ENCODE assay signal across 1 cellular context in genomic region chr2:36965751-36966369, GRCh38.
TF ChIP-seq lines count a peak whose summit lies in the region.

No MANE protein-coding gene starts in this region.

TF ChIP-seq in HepG2, 621 proteins besides CTCF, POLR2A, EP300 and RAD21 (continued from another document):
- no peak for TF ChIP-seq LCORL (IDR thresholded peaks at IDR 0.05)
- peak; percentile 64; the same call in 1 of the 2 replicates for TF ChIP-seq LCORL (CRISPR knock-in tag; IDR thresholded peaks at IDR 0.05)
- 0 out of 2 replicates have a peak, but pooled peaks have one; percentile 88 for TF ChIP-seq ZNF850 (CRISPR knock-in tag; conservative IDR thresholded peaks at IDR 0.05)
- 0 out of 2 replicates have a peak, but pooled peaks have one; percentile 47 for TF ChIP-seq ZNF839 (CRISPR knock-in tag; IDR thresholded peaks at IDR 0.05; ENCODE audit: borderline replicate concordance)
- TF ChIP-seq FOXO4 (CRISPR knock-in tag; conservative IDR thresholded peaks at IDR 0.05): peak; percentile 92; the same call in 1 of the 2 replicates
- peak; percentile 6 for TF ChIP-seq ZFP91 (CRISPR knock-in tag; IDR thresholded peaks at IDR 0.05; ENCODE audit: borderline replicate concordance)
- peak; percentile 68 for TF ChIP-seq HDAC1 (CRISPR knock-in tag; IDR thresholded peaks at IDR 0.05)
- TF ChIP-seq ZNF281 (CRISPR knock-in tag; IDR thresholded peaks at IDR 0.05; ENCODE audit: borderline replicate concordance): peak; percentile 64; the same call in 1 of the 2 replicates
- TF ChIP-seq ARID2 (CRISPR knock-in tag; IDR thresholded peaks at IDR 0.05; ENCODE audit: borderline replicate concordance): peak; percentile 83; the same call in 1 of the 2 replicates
- TF ChIP-seq ARNTL (CRISPR knock-in tag; IDR thresholded peaks at IDR 0.05): peak; percentile 9; the same call in 1 of the 2 replicates
- TF ChIP-seq PCBP1 (IDR thresholded peaks at IDR 0.05; ENCODE audit: borderline replicate concordance, low read depth, low read length): 0 out of 2 replicates have a peak, but pooled peaks have one; percentile 28
- TF ChIP-seq POGK (CRISPR knock-in tag; conservative IDR thresholded peaks at IDR 0.05): peak; percentile 46; the same call in 1 of the 2 replicates
- TF ChIP-seq ZBTB39 (CRISPR knock-in tag; IDR thresholded peaks at IDR 0.05): 0 out of 2 replicates have a peak, but pooled peaks have one; percentile 37
- no peak; the same call in 1 of the 2 replicates for TF ChIP-seq TARDBP (CRISPR knock-in tag; IDR thresholded peaks at IDR 0.05)
- peak; percentile 14; the same call in 1 of the 2 replicates for TF ChIP-seq GLI4 (CRISPR knock-in tag; IDR thresholded peaks at IDR 0.05; ENCODE audit: borderline replicate concordance)
- TF ChIP-seq EED (CRISPR knock-in tag; IDR thresholded peaks at IDR 0.05): no peak
- TF ChIP-seq BCL3 (CRISPR knock-in tag; IDR thresholded peaks at IDR 0.05): no peak
- 0 out of 2 replicates have a peak, but pooled peaks have one; percentile 12 for TF ChIP-seq ZNF609 (CRISPR knock-in tag; IDR thresholded peaks at IDR 0.05; ENCODE audit: borderline replicate concordance)
- TF ChIP-seq ZNF567 (CRISPR knock-in tag; IDR thresholded peaks at IDR 0.05; ENCODE audit: borderline replicate concordance): 0 out of 2 replicates have a peak, but pooled peaks have one; percentile 10
- TF ChIP-seq FOXA1 (IDR thresholded peaks at IDR 0.05): no peak
- 0 out of 2 replicates have a peak, but pooled peaks have one; percentile 23 for TF ChIP-seq FOXA1 (CRISPR knock-in tag; IDR thresholded peaks at IDR 0.05)
- TF ChIP-seq DNMT3B (CRISPR knock-in tag; conservative IDR thresholded peaks at IDR 0.05): 0 out of 2 replicates have a peak, but pooled peaks have one; percentile 9
- TF ChIP-seq U2AF1 (optimal IDR thresholded peaks at IDR 0.05; ENCODE audit: low read depth, low read length): no peak
